ENCODE assay signal across 1 cellular context in genomic region chr19:11137542-11138384, GRCh38.
TF ChIP-seq lines count a peak whose summit lies in the region.

No MANE protein-coding gene starts in this region.

TF ChIP-seq in HepG2, 621 proteins besides CTCF, POLR2A, EP300 and RAD21 (continued from another document and continues in another):
- TF ChIP-seq ZNF281 (CRISPR knock-in tag; IDR thresholded peaks at IDR 0.05; ENCODE audit: borderline replicate concordance) (no peak), MLX (CRISPR knock-in tag; IDR thresholded peaks at IDR 0.05) (no peak), U2AF2 (IDR thresholded peaks at IDR 0.05; ENCODE audit: low read depth, low read length) (no peak), ZNF230 (CRISPR knock-in tag; IDR thresholded peaks at IDR 0.05) (no peak), ZBTB39 (CRISPR knock-in tag; IDR thresholded peaks at IDR 0.05) (0 out of 2 replicates have a peak, but pooled peaks have one; percentile 41), HCFC1 (IDR thresholded peaks at IDR 0.05; ENCODE audit: low read depth, low read length) (no peak), NFATC3 (CRISPR knock-in tag; IDR thresholded peaks at IDR 0.05) (no peak), ISL2 (CRISPR knock-in tag; IDR thresholded peaks at IDR 0.05) (no peak), ZNF530 (CRISPR knock-in tag; IDR thresholded peaks at IDR 0.05; ENCODE audit: low read depth) (no peak), RBAK (CRISPR knock-in tag; IDR thresholded peaks at IDR 0.05) (no peak), ZNF737 (CRISPR knock-in tag; IDR thresholded peaks at IDR 0.05; ENCODE audit: borderline replicate concordance) (no peak), BORCS8-MEF2B (CRISPR knock-in tag; IDR thresholded peaks at IDR 0.05) (no peak), DNMT3B (CRISPR knock-in tag; conservative IDR thresholded peaks at IDR 0.05) (peak; percentile 69; the same call in 1 of the 2 replicates), ZNF350 (CRISPR knock-in tag; IDR thresholded peaks at IDR 0.05; ENCODE audit: borderline replicate concordance, low read depth) (0 out of 2 replicates have a peak, but pooled peaks have one; percentile 33), REXO4 (CRISPR knock-in tag; IDR thresholded peaks at IDR 0.05; ENCODE audit: borderline replicate concordance) (no peak), IRX3 (CRISPR knock-in tag; IDR thresholded peaks at IDR 0.05; ENCODE audit: borderline replicate concordance, low read depth) (no peak), ZNF672 (CRISPR knock-in tag; IDR thresholded peaks at IDR 0.05) (no peak), LCORL (IDR thresholded peaks at IDR 0.05) (no peak), LCORL (CRISPR knock-in tag; IDR thresholded peaks at IDR 0.05) (peak; percentile 89), ZNF260 (CRISPR knock-in tag; IDR thresholded peaks at IDR 0.05; ENCODE audit: borderline replicate concordance, low read depth) (no peak), ZKSCAN8 (CRISPR knock-in tag; IDR thresholded peaks at IDR 0.05; ENCODE audit: borderline replicate concordance) (peak; percentile 93), ZNF275 (CRISPR knock-in tag; IDR thresholded peaks at IDR 0.05; ENCODE audit: borderline replicate concordance) (no peak), ZBTB25 (CRISPR knock-in tag; IDR thresholded peaks at IDR 0.05) (no peak), MED13 (CRISPR knock-in tag; IDR thresholded peaks at IDR 0.05) (no peak), ZGPAT (CRISPR knock-in tag; IDR thresholded peaks at IDR 0.05) (peak; percentile 51; the same call in 1 of the 2 replicates), RFX1 (IDR thresholded peaks at IDR 0.05) (no peak), ZNF407 (CRISPR knock-in tag; IDR thresholded peaks at IDR 0.05; ENCODE audit: not compliant biosample characterization) (no peak), MAFK (conservative IDR thresholded peaks at IDR 0.05 in 1 of 2, IDR thresholded peaks at IDR 0.05 in 1 of 2; ENCODE audit: low read length in 2 of 2) (no peak), GATAD2A (CRISPR knock-in tag; IDR thresholded peaks at IDR 0.05) (peak; percentile 15; the same call in 1 of the 2 replicates), ZNF562 (CRISPR knock-in tag; IDR thresholded peaks at IDR 0.05; ENCODE audit: borderline replicate concordance) (no peak), AFF4 (CRISPR knock-in tag; IDR thresholded peaks at IDR 0.05) (no peak), ZUFSP (CRISPR knock-in tag; IDR thresholded peaks at IDR 0.05; ENCODE audit: borderline replicate concordance) (no peak), HOXD1 (CRISPR knock-in tag; IDR thresholded peaks at IDR 0.05) (no peak), ZNF792 (CRISPR knock-in tag; IDR thresholded peaks at IDR 0.05) (no peak), RORA (CRISPR knock-in tag; IDR thresholded peaks at IDR 0.05) (no peak)
